17 cellular contexts compared by ENCODE assay signal in the genomic region with DNA sequence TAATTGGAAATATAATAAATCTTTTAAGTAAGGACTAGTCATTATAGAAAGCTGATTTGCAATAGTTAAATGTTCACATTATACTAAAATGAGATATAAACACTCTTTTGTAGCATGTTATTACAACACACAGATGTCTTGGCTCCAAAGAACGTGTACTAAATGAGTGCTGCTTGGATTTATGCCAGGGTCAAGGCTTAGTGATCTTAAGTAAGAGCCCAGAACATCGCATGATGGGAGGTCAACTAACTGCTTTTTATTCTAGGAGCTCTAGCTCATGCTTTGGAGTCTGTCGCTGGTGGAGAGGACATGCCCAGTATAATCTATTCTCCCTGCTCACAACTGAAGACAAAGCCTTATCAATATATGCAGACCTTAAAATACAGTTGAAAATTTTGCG.
DNase-seq lines count a peak whose midpoint lies in the region; TF ChIP-seq lines count a peak whose summit lies in the region.
"Had no signal": no experiment of that assay in that cellular context is flagged by ENCODE, and none has a peak within 500 bp of the region (broad histone marks: within the 10 kb centered on the region; RNA-seq: fewer than 3 reads in every experiment).

No MANE protein-coding gene starts in this region.

- no peak overlapping the region for H2AFZ ChIP-seq in smooth muscle cell (ENCODE audit: low read depth)

- H3K27me3 Mint-ChIP-seq in endothelial cell (ENCODE audit: unreplicated experiment), result no peaks in the 10 kb centered on the region
- H3K27me3 Mint-ChIP-seq: IgD-negative memory B cell had no signal

- no peaks in the 10 kb centered on the region for H3K79me2 ChIP-seq in smooth muscle cell (ENCODE audit: low read depth)

- 69% methylated on average over 4 of the region's 4 CpGs for WGBS in smooth muscle cell (ENCODE audit: low lambda C conversion rate)

- no peaks in the 10 kb centered on the region for H3K4me1 ChIP-seq in smooth muscle cell (ENCODE audit: low read depth)

- H3F3A ChIP-seq in smooth muscle cell (ENCODE audit: low read depth), result no peaks in the 10 kb centered on the region

- no peak overlapping the region for H3K4me3 ChIP-seq in smooth muscle cell
- H3K4me3 ChIP-seq: BLaER1, upper lobe of left lung had no signal

- no peaks in the 10 kb centered on the region for H3K36me3 Mint-ChIP-seq in endothelial cell (ENCODE audit: low read depth, unreplicated experiment)
- H3K36me3 Mint-ChIP-seq: stimulated activated effector memory CD8-positive, alpha-beta T cell treated with anti-CD3 and anti-CD28 coated beads, Interleukin-12 subunit alpha, Interleukin-12 subunit beta, amount 100 ng/mL, for 72 hours had no signal

- DNase-seq in EH (ENCODE audit: low read depth) (peak; percentile 14), NCI-H446 treated with DMSO at 0.1 percent for 48 hours (lab: John Stamatoyannopoulos, UW) (peak; percentile 28), fibroblast of peridontal ligament (ENCODE audit: extremely low read depth) (peak; percentile 84), pons (ENCODE audit: low spot score) (peak; percentile 7), DMS153 (lab: John Stamatoyannopoulos, UW) (no peak), endothelial cell (ENCODE audit: low spot score) (no peak), smooth muscle cell (lab: John Stamatoyannopoulos, UW; ENCODE audit: unreplicated experiment) (no peak), GF-D8 (lab: John Stamatoyannopoulos, UW) (no peak)
- DNase-seq: activated CD8-positive, alpha-beta T cell treated with anti-CD3 and anti-CD28 coated beads, Interleukin-2, amount 10 ng/mL, durations not matched to agents 7 days and 5 days; DND-41; head of caudate nucleus; islet precursor cell; upper lobe of left lung; WERI-Rb-1 had no signal

- H3K4me2 ChIP-seq in smooth muscle cell, result no peak overlapping the region
- H3K4me2 ChIP-seq: BLaER1 had no signal

- no peaks in the 10 kb centered on the region for H4K20me1 ChIP-seq in smooth muscle cell (ENCODE audit: low read depth)

- no peak overlapping the region for H3K4me3 Mint-ChIP-seq in endothelial cell (ENCODE audit: unreplicated experiment)
- H3K4me3 Mint-ChIP-seq: activated CD8-positive, alpha-beta T cell treated with anti-CD3 and anti-CD28 coated beads, Interleukin-2, amount 10 ng/mL, durations not matched to agents 7 days and 5 days; IgD-negative memory B cell; stimulated activated effector memory CD8-positive, alpha-beta T cell treated with anti-CD3 and anti-CD28 coated beads, Interleukin-12 subunit alpha, Interleukin-12 subunit beta, amount 100 ng/mL, for 72 hours had no signal

- H3K27ac ChIP-seq in smooth muscle cell (ENCODE audit: low read depth), result no peak overlapping the region
- H3K27ac ChIP-seq: BLaER1, upper lobe of left lung, WERI-Rb-1 had no signal

- H3K4me1 Mint-ChIP-seq in endothelial cell (ENCODE audit: unreplicated experiment), result peaks cover 41% of the 10 kb centered on the region

- no peak for TF ChIP-seq CTCF in endothelial cell (IDR thresholded peaks at IDR 0.05; ENCODE audit: unreplicated experiment)
- TF ChIP-seq CTCF in smooth muscle cell (IDR thresholded peaks at IDR 0.05; ENCODE audit: borderline replicate concordance, insufficient read depth, poor library complexity, severe bottlenecking), result no peak

- H3K36me3 ChIP-seq in smooth muscle cell (ENCODE audit: low read depth), result no peaks in the 10 kb centered on the region
- H3K36me3 ChIP-seq: BLaER1, upper lobe of left lung, WERI-Rb-1 had no signal

- no peak overlapping the region for H3K9ac ChIP-seq in smooth muscle cell (ENCODE audit: low read depth)
- H3K9ac ChIP-seq: BLaER1 had no signal

- no peak overlapping the region for H3K27ac Mint-ChIP-seq in endothelial cell (ENCODE audit: unreplicated experiment)
- H3K27ac Mint-ChIP-seq: activated CD8-positive, alpha-beta T cell treated with anti-CD3 and anti-CD28 coated beads, Interleukin-2, amount 10 ng/mL, durations not matched to agents 7 days and 5 days; IgD-negative memory B cell; stimulated activated effector memory CD8-positive, alpha-beta T cell treated with anti-CD3 and anti-CD28 coated beads, Interleukin-12 subunit alpha, Interleukin-12 subunit beta, amount 100 ng/mL, for 72 hours had no signal

- H3K27me3 ChIP-seq in smooth muscle cell (ENCODE audit: low read depth), result no peaks in the 10 kb centered on the region
- H3K27me3 ChIP-seq: BLaER1, upper lobe of left lung had no signal

- no peaks in the 10 kb centered on the region for H3K9me3 ChIP-seq in smooth muscle cell (replicated peaks; ENCODE audit: low read depth)
- H3K9me3 ChIP-seq: BLaER1, upper lobe of left lung had no signal

- H3K9me3 Mint-ChIP-seq in endothelial cell (ENCODE audit: unreplicated experiment), result no peaks in the 10 kb centered on the region
- H3K9me3 Mint-ChIP-seq: IgD-negative memory B cell; stimulated activated effector memory CD8-positive, alpha-beta T cell treated with anti-CD3 and anti-CD28 coated beads, Interleukin-12 subunit alpha, Interleukin-12 subunit beta, amount 100 ng/mL, for 72 hours had no signal

Comparison
In these comparisons a context has a peak if more than half of its experiments do, and no peak if none do; other contexts are left out.
1. DNase-seq: peak in EH (single experiment), NCI-H446 treated with DMSO at 0.1 percent for 48 hours (single experiment), fibroblast of peridontal ligament (single experiment) and pons (single experiment); none in DMS153 (single experiment), endothelial cell (single experiment), smooth muscle cell (single experiment) and GF-D8 (single experiment).